In the genomic region with DNA sequence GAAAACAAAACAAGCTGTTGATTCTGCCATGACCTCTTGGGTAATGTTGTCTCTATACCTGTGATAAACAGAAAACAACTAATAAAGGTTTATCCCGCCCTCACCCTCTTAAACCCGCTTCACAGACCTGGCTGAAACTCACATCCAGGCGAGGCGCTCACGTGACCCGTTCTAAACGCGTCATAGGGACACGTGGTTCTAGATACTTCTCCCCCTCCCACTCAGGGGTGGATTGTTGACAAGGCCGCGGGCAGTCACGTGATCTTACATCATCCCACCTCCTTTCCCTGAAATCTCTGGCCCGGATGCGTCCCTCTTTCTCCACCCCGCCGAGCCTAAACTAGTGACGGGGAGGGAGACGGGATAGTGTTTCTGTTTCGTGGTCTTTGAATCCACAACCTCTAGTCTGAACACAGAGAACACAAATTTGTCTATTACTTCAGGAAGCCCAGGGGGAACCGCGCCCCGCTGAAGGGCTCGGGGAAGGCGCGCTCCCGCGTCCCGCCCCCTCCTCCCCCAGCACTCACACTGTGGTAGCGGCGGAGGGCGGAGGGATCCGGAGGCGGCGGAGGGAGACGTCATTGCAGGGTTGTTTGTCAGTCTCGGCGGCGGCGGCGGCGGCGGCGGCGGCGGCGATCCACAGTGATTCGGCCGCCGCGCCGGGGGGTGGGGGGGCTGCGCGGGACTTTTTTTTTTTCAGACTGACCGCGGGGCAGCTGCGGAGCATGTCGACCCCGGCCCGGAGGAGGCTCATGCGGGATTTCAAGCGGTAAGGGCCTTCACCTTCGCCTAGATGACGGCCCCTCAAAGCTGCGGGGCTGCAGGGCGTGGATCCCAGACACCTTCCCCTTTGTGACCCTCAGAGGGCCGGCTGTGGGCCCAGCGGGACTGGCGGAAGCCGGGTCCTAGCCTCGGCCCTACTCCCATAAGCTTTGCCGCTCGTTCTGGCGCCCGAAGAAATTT, we compare ENCODE assay signal across 1 cellular context.
TF ChIP-seq lines count a peak whose summit lies in the region.

TSS of gene UBE2B (plus strand) at position 699 of the 963 bp plus-strand sequence. CDS start at position 726, 27 bp downstream.

TF ChIP-seq in HepG2, 621 proteins besides CTCF, POLR2A, EP300 and RAD21 (continued from another document and continues in another):
- TF ChIP-seq, protein P1, sequence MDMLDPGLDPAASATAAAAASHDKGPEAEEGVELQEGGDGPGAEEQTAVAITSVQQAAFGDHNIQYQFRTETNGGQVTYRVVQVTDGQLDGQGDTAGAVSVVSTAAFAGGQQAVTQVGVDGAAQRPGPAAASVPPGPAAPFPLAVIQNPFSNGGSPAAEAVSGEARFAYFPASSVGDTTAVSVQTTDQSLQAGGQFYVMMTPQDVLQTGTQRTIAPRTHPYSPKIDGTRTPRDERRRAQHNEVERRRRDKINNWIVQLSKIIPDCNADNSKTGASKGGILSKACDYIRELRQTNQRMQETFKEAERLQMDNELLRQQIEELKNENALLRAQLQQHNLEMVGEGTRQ (IDR thresholded peaks at IDR 0.05; ENCODE audit: low read depth, low read length) = peak; percentile 100
- TF ChIP-seq, protein P1 (CRISPR knock-in tag; IDR thresholded peaks at IDR 0.05; ENCODE audit: borderline replicate concordance) = peak; percentile 99
- TF ChIP-seq KDM4B (CRISPR knock-in tag; IDR thresholded peaks at IDR 0.05) = peak; percentile 20; the same call in 1 of the 2 replicates
- no peak for TF ChIP-seq PBX3 (CRISPR knock-in tag; IDR thresholded peaks at IDR 0.05; ENCODE audit: borderline replicate concordance)
- peak; percentile 96 for TF ChIP-seq KLF11 (CRISPR knock-in tag; IDR thresholded peaks at IDR 0.05)
- TF ChIP-seq, protein P2, sequence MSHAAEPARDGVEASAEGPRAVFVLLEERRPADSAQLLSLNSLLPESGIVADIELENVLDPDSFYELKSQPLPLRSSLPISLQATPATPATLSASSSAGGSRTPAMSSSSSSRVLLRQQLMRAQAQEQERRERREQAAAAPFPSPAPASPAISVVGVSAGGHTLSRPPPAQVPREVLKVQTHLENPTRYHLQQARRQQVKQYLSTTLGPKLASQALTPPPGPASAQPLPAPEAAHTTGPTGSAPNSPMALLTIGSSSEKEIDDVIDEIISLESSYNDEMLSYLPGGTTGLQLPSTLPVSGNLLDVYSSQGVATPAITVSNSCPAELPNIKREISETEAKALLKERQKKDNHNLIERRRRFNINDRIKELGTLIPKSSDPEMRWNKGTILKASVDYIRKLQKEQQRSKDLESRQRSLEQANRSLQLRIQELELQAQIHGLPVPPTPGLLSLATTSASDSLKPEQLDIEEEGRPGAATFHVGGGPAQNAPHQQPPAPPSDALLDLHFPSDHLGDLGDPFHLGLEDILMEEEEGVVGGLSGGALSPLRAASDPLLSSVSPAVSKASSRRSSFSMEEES (CRISPR knock-in tag; IDR thresholded peaks at IDR 0.05) = peak; percentile 97
- TF ChIP-seq, protein P3, sequence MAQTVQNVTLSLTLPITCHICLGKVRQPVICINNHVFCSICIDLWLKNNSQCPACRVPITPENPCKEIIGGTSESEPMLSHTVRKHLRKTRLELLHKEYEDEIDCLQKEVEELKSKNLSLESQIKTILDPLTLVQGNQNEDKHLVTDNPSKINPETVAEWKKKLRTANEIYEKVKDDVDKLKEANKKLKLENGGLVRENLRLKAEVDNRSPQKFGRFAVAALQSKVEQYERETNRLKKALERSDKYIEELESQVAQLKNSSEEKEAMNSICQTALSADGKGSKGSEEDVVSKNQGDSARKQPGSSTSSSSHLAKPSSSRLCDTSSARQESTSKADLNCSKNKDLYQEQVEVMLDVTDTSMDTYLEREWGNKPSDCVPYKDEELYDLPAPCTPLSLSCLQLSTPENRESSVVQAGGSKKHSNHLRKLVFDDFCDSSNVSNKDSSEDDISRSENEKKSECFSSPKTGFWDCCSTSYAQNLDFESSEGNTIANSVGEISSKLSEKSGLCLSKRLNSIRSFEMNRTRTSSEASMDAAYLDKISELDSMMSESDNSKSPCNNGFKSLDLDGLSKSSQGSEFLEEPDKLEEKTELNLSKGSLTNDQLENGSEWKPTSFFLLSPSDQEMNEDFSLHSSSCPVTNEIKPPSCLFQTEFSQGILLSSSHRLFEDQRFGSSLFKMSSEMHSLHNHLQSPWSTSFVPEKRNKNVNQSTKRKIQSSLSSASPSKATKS (CRISPR knock-in tag; IDR thresholded peaks at IDR 0.05) = 0 out of 2 replicates have a peak, but pooled peaks have one; percentile 21
- TF ChIP-seq ZNF839 (CRISPR knock-in tag; IDR thresholded peaks at IDR 0.05; ENCODE audit: borderline replicate concordance) = no peak
- TF ChIP-seq SP4 (CRISPR knock-in tag; IDR thresholded peaks at IDR 0.05) = peak; percentile 89
- peak; percentile 70; the same call in 1 of the 2 replicates for TF ChIP-seq KDM3A (CRISPR knock-in tag; IDR thresholded peaks at IDR 0.05; ENCODE audit: low read depth)
- no peak for TF ChIP-seq ELF4 (CRISPR knock-in tag; IDR thresholded peaks at IDR 0.05; ENCODE audit: borderline replicate concordance)
- no peak for TF ChIP-seq JDP2 (CRISPR knock-in tag; IDR thresholded peaks at IDR 0.05; ENCODE audit: borderline replicate concordance)
- TF ChIP-seq IKZF1 (IDR thresholded peaks at IDR 0.05) = no peak
- no peak for TF ChIP-seq ZNF251 (CRISPR knock-in tag; IDR thresholded peaks at IDR 0.05)
- peak; percentile 86; the same call in 1 of the 2 replicates for TF ChIP-seq ARID2 (CRISPR knock-in tag; IDR thresholded peaks at IDR 0.05; ENCODE audit: borderline replicate concordance)
- no peak for TF ChIP-seq HHEX (CRISPR knock-in tag; IDR thresholded peaks at IDR 0.05)
- TF ChIP-seq PCBP1 (IDR thresholded peaks at IDR 0.05; ENCODE audit: borderline replicate concordance, low read depth, low read length) = peak; percentile 98
- TF ChIP-seq REXO4 (CRISPR knock-in tag; IDR thresholded peaks at IDR 0.05; ENCODE audit: borderline replicate concordance) = no peak
- no peak for TF ChIP-seq ZNF747 (CRISPR knock-in tag; IDR thresholded peaks at IDR 0.05; ENCODE audit: borderline replicate concordance)
- TF ChIP-seq NFKB2 (CRISPR knock-in tag; IDR thresholded peaks at IDR 0.05; ENCODE audit: borderline replicate concordance) = peak; percentile 90
- no peak for TF ChIP-seq TCF7 (IDR thresholded peaks at IDR 0.05; ENCODE audit: low read depth)
- no peak for TF ChIP-seq ZNF432 (CRISPR knock-in tag; IDR thresholded peaks at IDR 0.05; ENCODE audit: borderline replicate concordance)
- TF ChIP-seq ZNF724P (CRISPR knock-in tag; IDR thresholded peaks at IDR 0.05; ENCODE audit: borderline replicate concordance) = no peak
- TF ChIP-seq, protein P4, sequence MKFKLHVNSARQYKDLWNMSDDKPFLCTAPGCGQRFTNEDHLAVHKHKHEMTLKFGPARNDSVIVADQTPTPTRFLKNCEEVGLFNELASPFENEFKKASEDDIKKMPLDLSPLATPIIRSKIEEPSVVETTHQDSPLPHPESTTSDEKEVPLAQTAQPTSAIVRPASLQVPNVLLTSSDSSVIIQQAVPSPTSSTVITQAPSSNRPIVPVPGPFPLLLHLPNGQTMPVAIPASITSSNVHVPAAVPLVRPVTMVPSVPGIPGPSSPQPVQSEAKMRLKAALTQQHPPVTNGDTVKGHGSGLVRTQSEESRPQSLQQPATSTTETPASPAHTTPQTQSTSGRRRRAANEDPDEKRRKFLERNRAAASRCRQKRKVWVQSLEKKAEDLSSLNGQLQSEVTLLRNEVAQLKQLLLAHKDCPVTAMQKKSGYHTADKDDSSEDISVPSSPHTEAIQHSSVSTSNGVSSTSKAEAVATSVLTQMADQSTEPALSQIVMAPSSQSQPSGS (CRISPR knock-in tag; IDR thresholded peaks at IDR 0.05) = peak; percentile 88
- TF ChIP-seq, protein P5, sequence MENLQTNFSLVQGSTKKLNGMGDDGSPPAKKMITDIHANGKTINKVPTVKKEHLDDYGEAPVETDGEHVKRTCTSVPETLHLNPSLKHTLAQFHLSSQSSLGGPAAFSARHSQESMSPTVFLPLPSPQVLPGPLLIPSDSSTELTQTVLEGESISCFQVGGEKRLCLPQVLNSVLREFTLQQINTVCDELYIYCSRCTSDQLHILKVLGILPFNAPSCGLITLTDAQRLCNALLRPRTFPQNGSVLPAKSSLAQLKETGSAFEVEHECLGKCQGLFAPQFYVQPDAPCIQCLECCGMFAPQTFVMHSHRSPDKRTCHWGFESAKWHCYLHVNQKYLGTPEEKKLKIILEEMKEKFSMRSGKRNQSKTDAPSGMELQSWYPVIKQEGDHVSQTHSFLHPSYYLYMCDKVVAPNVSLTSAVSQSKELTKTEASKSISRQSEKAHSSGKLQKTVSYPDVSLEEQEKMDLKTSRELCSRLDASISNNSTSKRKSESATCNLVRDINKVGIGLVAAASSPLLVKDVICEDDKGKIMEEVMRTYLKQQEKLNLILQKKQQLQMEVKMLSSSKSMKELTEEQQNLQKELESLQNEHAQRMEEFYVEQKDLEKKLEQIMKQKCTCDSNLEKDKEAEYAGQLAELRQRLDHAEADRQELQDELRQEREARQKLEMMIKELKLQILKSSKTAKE (CRISPR knock-in tag; IDR thresholded peaks at IDR 0.05; ENCODE audit: borderline replicate concordance) = peak; percentile 26; the same call in 1 of the 2 replicates
- TF ChIP-seq NR2C2 (CRISPR knock-in tag; IDR thresholded peaks at IDR 0.05; ENCODE audit: borderline replicate concordance) = peak; percentile 75; the same call in 1 of the 2 replicates
- no peak for TF ChIP-seq EZH2 (conservative IDR thresholded peaks at IDR 0.05; ENCODE audit: low read depth, low read length)
- TF ChIP-seq ZNF30 (CRISPR knock-in tag; IDR thresholded peaks at IDR 0.05) = no peak
- TF ChIP-seq MATR3 (CRISPR knock-in tag; IDR thresholded peaks at IDR 0.05) = no peak
- TF ChIP-seq HDAC2 (CRISPR knock-in tag; IDR thresholded peaks at IDR 0.05) = peak; percentile 69
- no peak for TF ChIP-seq ZNF101 (CRISPR knock-in tag; IDR thresholded peaks at IDR 0.05; ENCODE audit: borderline replicate concordance, low read depth)
- TF ChIP-seq ZBED4 (CRISPR knock-in tag; IDR thresholded peaks at IDR 0.05; ENCODE audit: borderline replicate concordance) = peak; percentile 40; the same call in 1 of the 2 replicates
- TF ChIP-seq, protein P6, sequence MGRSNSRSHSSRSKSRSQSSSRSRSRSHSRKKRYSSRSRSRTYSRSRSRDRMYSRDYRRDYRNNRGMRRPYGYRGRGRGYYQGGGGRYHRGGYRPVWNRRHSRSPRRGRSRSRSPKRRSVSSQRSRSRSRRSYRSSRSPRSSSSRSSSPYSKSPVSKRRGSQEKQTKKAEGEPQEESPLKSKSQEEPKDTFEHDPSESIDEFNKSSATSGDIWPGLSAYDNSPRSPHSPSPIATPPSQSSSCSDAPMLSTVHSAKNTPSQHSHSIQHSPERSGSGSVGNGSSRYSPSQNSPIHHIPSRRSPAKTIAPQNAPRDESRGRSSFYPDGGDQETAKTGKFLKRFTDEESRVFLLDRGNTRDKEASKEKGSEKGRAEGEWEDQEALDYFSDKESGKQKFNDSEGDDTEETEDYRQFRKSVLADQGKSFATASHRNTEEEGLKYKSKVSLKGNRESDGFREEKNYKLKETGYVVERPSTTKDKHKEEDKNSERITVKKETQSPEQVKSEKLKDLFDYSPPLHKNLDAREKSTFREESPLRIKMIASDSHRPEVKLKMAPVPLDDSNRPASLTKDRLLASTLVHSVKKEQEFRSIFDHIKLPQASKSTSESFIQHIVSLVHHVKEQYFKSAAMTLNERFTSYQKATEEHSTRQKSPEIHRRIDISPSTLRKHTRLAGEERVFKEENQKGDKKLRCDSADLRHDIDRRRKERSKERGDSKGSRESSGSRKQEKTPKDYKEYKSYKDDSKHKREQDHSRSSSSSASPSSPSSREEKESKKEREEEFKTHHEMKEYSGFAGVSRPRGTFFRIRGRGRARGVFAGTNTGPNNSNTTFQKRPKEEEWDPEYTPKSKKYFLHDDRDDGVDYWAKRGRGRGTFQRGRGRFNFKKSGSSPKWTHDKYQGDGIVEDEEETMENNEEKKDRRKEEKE (IDR thresholded peaks at IDR 0.05) = no peak
- no peak for TF ChIP-seq MAFG (CRISPR knock-in tag; IDR thresholded peaks at IDR 0.05)
- TF ChIP-seq SRY (CRISPR knock-in tag; IDR thresholded peaks at IDR 0.05) = peak; percentile 86
